ENCODE assay signal across 22 cellular contexts in the genomic region with DNA sequence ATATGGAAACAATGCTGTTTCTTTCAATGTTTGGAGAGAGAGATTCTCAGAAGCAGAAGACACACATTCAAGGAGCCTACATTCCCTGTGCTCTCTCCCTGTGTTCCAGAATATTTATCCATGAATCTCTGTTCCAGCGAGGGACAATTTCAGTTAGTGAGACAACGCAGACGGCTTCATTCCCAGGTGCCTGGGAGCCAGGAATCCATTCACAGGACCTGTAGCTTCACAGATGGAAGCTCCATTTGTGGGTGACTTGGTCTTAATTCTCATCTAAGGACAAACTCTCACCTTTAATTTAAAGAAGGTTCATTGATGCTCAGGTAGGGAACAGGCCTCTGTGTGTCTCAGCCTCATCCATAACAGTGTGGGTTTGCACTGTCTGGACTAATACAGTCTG.
"Had no signal": no experiment of that assay in that cellular context is flagged by ENCODE, and none has a peak within 500 bp of the region (broad histone marks: within the 10 kb centered on the region; RNA-seq: fewer than 3 reads in every experiment).

No MANE protein-coding gene starts in this region.

- H3K27ac ChIP-seq: RWPE1, SJCRH30 had no signal

- H3K36me3 ChIP-seq: SJCRH30 had no signal

- DNase-seq: IMR-90; Kasumi-1; KG1; MV-4-11; NCI-H1048; NCI-H1105; NCI-H1417; NCI-H1436 treated with DMSO at 0.1 percent for 48 hours; NCI-H1694; NCI-H187 treated with DMSO at 0.1 percent for 48 hours; NCI-H2029 treated with DMSO at 0.1 percent for 48 hours; NCI-H446; NCI-H510A; NCI-H524 treated with DMSO at 0.1 percent for 48 hours; NCI-H69; NCI-H774; NK-92 treated with Interleukin-12 subunit alpha and Interleukin-12 subunit beta, amount 100 ng/mL, for 24 hours; PC-3; SHP77 treated with DMSO at 0.1 percent for 48 hours; SJCRH30; T-helper 1 cell had no signal

- H3K9me3 ChIP-seq: SJCRH30 had no signal

- H3K4me1 ChIP-seq: SJCRH30 had no signal

- H3K4me3 ChIP-seq: SJCRH30 had no signal
